24 cellular contexts compared by ENCODE assay signal in genomic region chr19:3441986-3442329, GRCh38. TPM values are rescaled to one million over a fixed set of nuclear protein-coding genes. Genes with fewer than 3 reads are reported as not detected.
A peak's percentile ranks its signal among the peaks of the same experiment; 100 is the strongest.
DNase-seq lines count a peak whose midpoint lies in the region; ATAC-seq and TF ChIP-seq lines count a peak whose summit lies in the region.
"Had no signal": no experiment of that assay in that cellular context is flagged by ENCODE, and none has a peak within 500 bp of the region (broad histone marks: within the 10 kb centered on the region; RNA-seq: fewer than 3 reads in every experiment).

No MANE protein-coding gene starts in this region.

- no peaks in the 10 kb centered on the region for H3K36me3 Mint-ChIP-seq in activated CD4-positive, alpha-beta T cell treated with anti-CD3 and anti-CD28 coated beads, Interleukin-2, amount 10 ng/mL, durations not matched to agents 24 days and 14 days (ENCODE audit: low read depth)
- H3K36me3 Mint-ChIP-seq: IgD-negative memory B cell had no signal

- TF ChIP-seq CTCF in AG04450 (IDR thresholded peaks at IDR 0.05; ENCODE audit: low read depth, low read length) (no peak), RWPE1 (conservative IDR thresholded peaks at IDR 0.05; ENCODE audit: low read depth) (no peak), gastroesophageal sphincter (IDR thresholded peaks at IDR 0.05) (no peak), spleen (IDR thresholded peaks at IDR 0.05 in 8 of 11, conservative IDR thresholded peaks at IDR 0.05 in 3 of 11) (no peak)

- intact Hi-C loops in spleen (cut with DNase I; ENCODE audit: low total_unique reads): no loop called here
- intact Hi-C loops in activated CD4-positive, alpha-beta T cell treated with anti-CD3 and anti-CD28 coated beads, Interleukin-2, amount 10 ng/mL, durations not matched to agents 24 days and 14 days (cut with micrococcal nuclease): no loop called here

- CTCF ChIA-PET in AG04450 (lab: Charles Lee) (interaction anchor here (0.6 to 0.7 kb wide), 2 partner anchors 55 to 92 kb away, joined by 3 read pairs; no protein-coding TSS in a partner anchor), RWPE1 (lab: Yijun Ruan, JAX) (no interaction called here)

- peak overlapping the region; percentile 11 for H3K27ac ChIP-seq in AG04450 (ENCODE audit: low read depth, low read length)
- peak overlapping the region; percentile 33 for H3K27ac ChIP-seq in RWPE1
- peak overlapping the region in 3 of 4 donors; percentile 64 to 82 (median 74) for H3K27ac ChIP-seq in gastroesophageal sphincter
- H3K27ac ChIP-seq in spleen: peak overlapping the region in 5 of 8 donors; percentile 15 to 78 (median 27)
- H3K27ac ChIP-seq: parathyroid adenoma had no signal

- H3K4me3 ChIP-seq in AG04450 (ENCODE audit: low read depth, low read length) (no peak overlapping the region), gastroesophageal sphincter (no peak overlapping the region), spleen (no peak overlapping the region)
- H3K4me3 ChIP-seq: HAP-1, mucosa of descending colon had no signal

- H3K4me1 Mint-ChIP-seq in activated CD4-positive, alpha-beta T cell treated with anti-CD3 and anti-CD28 coated beads, Interleukin-2, amount 10 ng/mL, durations not matched to agents 24 days and 14 days: peaks cover 2% of the 10 kb centered on the region

- H3K4me1 ChIP-seq in gastroesophageal sphincter: peaks cover 0 to 72% (median 29%) of the 10 kb centered on the region in 3 donors
- H3K4me1 ChIP-seq in spleen: peaks cover 10 to 64% (median 38%) of the 10 kb centered on the region in 6 donors
- H3K4me1 ChIP-seq: HAP-1, parathyroid adenoma had no signal

- ATAC-seq in gastroesophageal sphincter: no peak
- ATAC-seq: activated CD8-positive, alpha-beta T cell treated with anti-CD3 and anti-CD28 coated beads for 36 hours; mucosa of descending colon; PC-3 had no signal

- no peaks in the 10 kb centered on the region for H3K27me3 ChIP-seq in AG04450 (ENCODE audit: control insufficient read depth, insufficient read depth, low read length)
- no peaks in the 10 kb centered on the region for H3K27me3 ChIP-seq in gastroesophageal sphincter
- no peaks in the 10 kb centered on the region for H3K27me3 ChIP-seq in spleen (replicated peaks in 1 of 7)

- H3K9me3 ChIP-seq in AG04450 (ENCODE audit: control insufficient read depth, insufficient read depth, low read length) (no peaks in the 10 kb centered on the region; the same call in 1 of the 2 replicates), gastroesophageal sphincter (no peaks in the 10 kb centered on the region), spleen (no peaks in the 10 kb centered on the region)
- H3K9me3 ChIP-seq: HAP-1, mucosa of descending colon had no signal

- 71 to 75% methylated on average over 4 to 8 of the region's 14 CpGs for WGBS in gastroesophageal sphincter (ENCODE audit: low coverage in 1 of 2), 2 donors
- 80 to 86% (median 82%) methylated on average over 10 to 14 of the region's 14 CpGs for WGBS in spleen, 5 donors

- H3K4me3 Mint-ChIP-seq in activated CD4-positive, alpha-beta T cell treated with anti-CD3 and anti-CD28 coated beads, Interleukin-2, amount 10 ng/mL, durations not matched to agents 24 days and 14 days: no peak overlapping the region
- H3K4me3 Mint-ChIP-seq: activated CD8-positive, alpha-beta T cell treated with anti-CD3 and anti-CD28 coated beads for 36 hours; CD14-positive monocyte; IgD-negative memory B cell; nephron progenitor cell had no signal

- H3K36me3 ChIP-seq in gastroesophageal sphincter: peaks cover 0 to 92% of the 10 kb centered on the region in 2 donors
- peaks cover 0 to 86% (median 10%) of the 10 kb centered on the region in 6 donors for H3K36me3 ChIP-seq in spleen

- POLR2A ChIA-PET in AG04450 (lab: Yijun Ruan, JAX) (no interaction called here), RWPE1 (lab: Yijun Ruan, JAX; ENCODE audit: low non-redundant PET) (no interaction called here)

- no peak for TF ChIP-seq EP300 in gastroesophageal sphincter (IDR thresholded peaks at IDR 0.05)

- no peak overlapping the region for H3K27ac Mint-ChIP-seq in activated CD4-positive, alpha-beta T cell treated with anti-CD3 and anti-CD28 coated beads, Interleukin-2, amount 10 ng/mL, durations not matched to agents 24 days and 14 days
- H3K27ac Mint-ChIP-seq: activated CD8-positive, alpha-beta T cell treated with anti-CD3 and anti-CD28 coated beads for 36 hours; IgD-negative memory B cell; nephron progenitor cell had no signal

- H3K27me3 Mint-ChIP-seq in activated CD4-positive, alpha-beta T cell treated with anti-CD3 and anti-CD28 coated beads, Interleukin-2, amount 10 ng/mL, durations not matched to agents 24 days and 14 days: no peaks in the 10 kb centered on the region
- H3K27me3 Mint-ChIP-seq: activated CD8-positive, alpha-beta T cell treated with anti-CD3 and anti-CD28 coated beads for 36 hours; IgD-negative memory B cell had no signal

- no peak for DNase-seq in AG04450 (ENCODE audit: low read depth, low spot score)
- DNase-seq in RWPE1 (ENCODE audit: low spot score): no peak
- DNase-seq in spleen: no peak
- no peak for DNase-seq in inferior parietal cortex (ENCODE audit: extremely low spot score)
- DNase-seq in NCI-H1092 treated with DMSO at 0.1 percent for 48 hours (lab: John Stamatoyannopoulos, UW): no peak
- no peak for DNase-seq in HK-2 (ENCODE audit: unreplicated experiment)
- no peak for DNase-seq in activated CD4-positive, alpha-beta T cell treated with anti-CD3 and anti-CD28 coated beads, Interleukin-2, amount 10 ng/mL, durations not matched to agents 24 days and 14 days
- DNase-seq: activated CD4-positive, CD25-positive, alpha-beta regulatory T cell treated with anti-CD3 and anti-CD28 coated beads, Interleukin-2, amount 50 U/mL, for 72 hours; activated CD8-positive, alpha-beta T cell treated with anti-CD3 and anti-CD28 coated beads for 36 hours; activated gamma-delta T cell; hypothalamus; mucosa of descending colon; NCI-H2081; nephron progenitor cell; PC-3; SHP77 treated with DMSO at 0.1 percent for 48 hours had no signal

- no peaks in the 10 kb centered on the region for H3K9me3 Mint-ChIP-seq in activated CD4-positive, alpha-beta T cell treated with anti-CD3 and anti-CD28 coated beads, Interleukin-2, amount 10 ng/mL, durations not matched to agents 24 days and 14 days
- H3K9me3 Mint-ChIP-seq: activated CD8-positive, alpha-beta T cell treated with anti-CD3 and anti-CD28 coated beads for 36 hours; CD14-positive monocyte; IgD-negative memory B cell had no signal

- no peak for TF ChIP-seq POLR2A in gastroesophageal sphincter (IDR thresholded peaks at IDR 0.05)
- TF ChIP-seq POLR2A in spleen (IDR thresholded peaks at IDR 0.05): no peak

RNA-seq across cellular contexts. Expression of gene SMIM24, which starts 38.4 kb away (rescaled TPM):
- 0.19 TPM in 1 of 2 replicates, not detected in the other for polyA plus RNA-seq in AG04450 (2011; rRNA removed)
- polyA minus RNA-seq in AG04450 (2011; rRNA and poly(A)+ RNA removed): not detected in 2 replicates
- not detected for total RNA-seq in gastroesophageal sphincter
- total RNA-seq in spleen: 1 to 10 TPM in 4 of 7 donors, not detected in 3; 1.2 to 3.0 (median 2.0) TPM
- 1 to 10 TPM in 1 of 3 donors, under 1 TPM in 2; 0.63 to 1.7 (median 0.80) TPM for polyA plus RNA-seq in spleen
- total RNA-seq in activated CD4-positive, alpha-beta T cell treated with anti-CD3 and anti-CD28 coated beads, Interleukin-2, amount 10 ng/mL, durations not matched to agents 24 days and 14 days: 0.33 TPM in 1 of 2 replicates, not detected in the other
- total RNA-seq: fibroblast of villous mesenchyme had no signal
- polyA plus RNA-seq: IgD-negative memory B cell had no signal

RNA-seq across cellular contexts. Expression of gene SMIM44, which starts 41.3 kb away (rescaled TPM):
- polyA plus RNA-seq in AG04450 (2011; rRNA removed) (not detected in 2 replicates), spleen (not detected)
- not detected in 2 replicates for polyA minus RNA-seq in AG04450 (2011; rRNA and poly(A)+ RNA removed)
- total RNA-seq in gastroesophageal sphincter (not detected), spleen (not detected)
- not detected in 2 replicates for total RNA-seq in activated CD4-positive, alpha-beta T cell treated with anti-CD3 and anti-CD28 coated beads, Interleukin-2, amount 10 ng/mL, durations not matched to agents 24 days and 14 days
- total RNA-seq: activated CD8-positive, alpha-beta T cell treated with anti-CD3 and anti-CD28 coated beads for 36 hours; cerebellum; fibroblast of villous mesenchyme; lower leg skin; PC-3 had no signal
- polyA plus RNA-seq: CD14-positive monocyte, IgD-negative memory B cell had no signal

RNA-seq across cellular contexts. Expression of gene DOHH, which starts 58.5 kb away (rescaled TPM):
- polyA plus RNA-seq in AG04450 (2011; rRNA removed): 3.4 and 4.2 TPM in 2 replicates
- polyA minus RNA-seq in AG04450 (2011; rRNA and poly(A)+ RNA removed): 1.2 and 1.4 TPM in 2 replicates
- total RNA-seq in gastroesophageal sphincter: 10 to 100 TPM; 16.5 to 30.7 (median 20.3) TPM
- 10 to 100 TPM in 4 of 7 donors, 1 to 10 TPM in 3; 6.9 to 13.7 (median 11.2) TPM for total RNA-seq in spleen
- 10 to 100 TPM in 2 of 3 donors, 1 to 10 TPM in 1; 6.6 to 16.8 (median 10.1) TPM for polyA plus RNA-seq in spleen
- total RNA-seq in activated CD4-positive, alpha-beta T cell treated with anti-CD3 and anti-CD28 coated beads, Interleukin-2, amount 10 ng/mL, durations not matched to agents 24 days and 14 days: 21.5 and 24.4 TPM in 2 replicates

Comparison
In these comparisons a context has a peak if more than half of its experiments do, and no peak if none do; other contexts are left out.
1. H3K27ac ChIP-seq: peak in every context shown above with its lines; median percentile 74 in gastroesophageal sphincter; 33 in RWPE1; 27 in spleen; 11 in AG04450.